ENCODE assay signal across 5 cellular contexts in the genomic region with DNA sequence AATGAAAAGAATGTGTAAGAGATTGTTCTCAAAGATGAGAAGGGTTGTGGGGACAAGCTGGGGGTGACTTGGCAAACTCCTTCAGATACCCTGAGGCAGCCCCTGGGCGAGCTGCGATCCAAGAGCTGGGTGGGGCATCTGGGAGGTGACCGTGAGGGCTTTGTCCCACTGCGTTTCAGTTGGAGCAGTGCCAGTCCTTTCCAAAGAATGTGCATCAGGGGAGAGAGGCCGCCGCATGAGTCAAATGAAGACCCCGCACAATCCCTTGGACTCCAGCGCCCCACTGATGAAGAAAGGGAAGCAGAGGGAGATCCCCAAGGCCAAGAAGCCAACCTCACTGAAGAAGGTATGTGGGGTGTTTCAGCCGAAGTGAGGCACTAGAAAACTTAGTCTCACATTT.
"Had no signal": no experiment of that assay in that cellular context is flagged by ENCODE, and none has a peak within 500 bp of the region (broad histone marks: within the 10 kb centered on the region; RNA-seq: fewer than 3 reads in every experiment).

No MANE protein-coding gene starts in this region.

- H3K4me3 Mint-ChIP-seq: GM23338, H9 had no signal

- H3K4me2 ChIP-seq: GM23338 had no signal

- H2AFZ ChIP-seq: GM23338 had no signal

- H3K4me1 Mint-ChIP-seq: GM23338, H9 had no signal

- ATAC-seq: GM23338, K562 had no signal

- H3K4me3 ChIP-seq: GM23338, K562 had no signal

- H3K9me3 Mint-ChIP-seq: GM23338, H9 had no signal

- H3K27ac Mint-ChIP-seq: GM23338, H9 had no signal

- DNase-seq: H9, HCEC 1CT, IMR-90 had no signal
